10 cellular contexts compared by ENCODE assay signal in the genomic region with DNA sequence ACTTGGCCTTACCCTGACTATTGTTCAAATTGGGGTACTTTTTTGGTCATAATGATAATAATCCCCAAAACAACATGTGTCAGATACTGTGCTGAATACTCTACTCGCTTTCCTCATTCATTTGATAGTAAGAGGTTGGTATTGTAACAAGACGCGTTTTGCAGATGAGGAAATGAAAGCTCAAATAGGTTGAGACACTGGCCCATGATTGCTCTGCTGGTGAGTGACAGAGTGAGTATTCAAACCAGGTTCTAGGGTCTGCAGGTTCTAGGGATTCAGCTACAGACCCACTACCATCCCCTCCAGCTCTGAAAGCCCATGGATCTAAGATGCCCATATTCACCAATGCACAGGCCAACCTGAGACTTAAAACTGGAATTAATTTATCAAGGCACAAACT. TPM values are rescaled to one million over a fixed set of nuclear protein-coding genes. Genes with fewer than 3 reads are reported as not detected.
DNase-seq lines count a peak whose midpoint lies in the region; FAIRE-seq and TF ChIP-seq lines count a peak whose summit lies in the region.
"Had no signal": no experiment of that assay in that cellular context is flagged by ENCODE, and none has a peak within 500 bp of the region (broad histone marks: within the 10 kb centered on the region; RNA-seq: fewer than 3 reads in every experiment).

No MANE protein-coding gene starts in this region.

- DNase-seq in GM12892 (ENCODE audit: insufficient read length) (no peak), GM20000 (ENCODE audit: low spot score) (peak; percentile 21), NOMO-1 (lab: John Stamatoyannopoulos, UW; ENCODE audit: unreplicated experiment in 2 of 2) (peak; percentile 47 to 81), brain microvascular endothelial cell (no peak), GDM1 (lab: John Stamatoyannopoulos, UW) (no peak), NCI-H146 (lab: John Stamatoyannopoulos, UW) (no peak), CD14-positive monocyte (ENCODE audit: low spot score) (no peak)
- DNase-seq: NCI-H226 had no signal

- H3K27ac ChIP-seq in mucosa of rectum (ENCODE audit: low read depth in 2 of 2, low read length in 2 of 2) (no peak overlapping the region), brain microvascular endothelial cell (no peak overlapping the region)

- H3K9me3 ChIP-seq in mucosa of rectum (ENCODE audit: control insufficient read depth in 2 of 2, low read length in 2 of 2) = no peaks in the 10 kb centered on the region

- H3K36me3 Mint-ChIP-seq in CD14-positive monocyte = no peaks in the 10 kb centered on the region

- peaks cover 0 to 4% (median 0%) of the 10 kb centered on the region in 7 donors for H3K9me3 Mint-ChIP-seq in CD14-positive monocyte

- no peak for TF ChIP-seq CTCF in GM20000 (IDR thresholded peaks at IDR 0.05; ENCODE audit: extremely low read depth, missing control alignments)
- TF ChIP-seq CTCF in brain microvascular endothelial cell (IDR thresholded peaks at IDR 0.05; ENCODE audit: low read depth, low read length, missing control alignments) = no peak
- TF ChIP-seq CTCF in CD14-positive monocyte (IDR thresholded peaks at IDR 0.05) = no peak

- FAIRE-seq in GM12892 (lab: Jason Lieb, UNC) = peak; percentile 89

- H3K27me3 ChIP-seq in mucosa of rectum (ENCODE audit: control insufficient read depth in 2 of 2, insufficient read depth in 2 of 2, low read length in 2 of 2) (no peaks in the 10 kb centered on the region), brain microvascular endothelial cell (replicated peaks) (peaks cover 6% of the 10 kb centered on the region)

- H3K27ac Mint-ChIP-seq in CD14-positive monocyte = peak overlapping the region in 3 of 7 donors; percentile 15 to 72 (median 44)

- H3K4me3 ChIP-seq in mucosa of rectum (ENCODE audit: low read length in 2 of 2) (peak overlapping the region; percentile 2 to 98), brain microvascular endothelial cell (ENCODE audit: low read depth, low read length) (no peak overlapping the region)
- H3K4me3 ChIP-seq: hepatocyte had no signal

- H3K4me1 Mint-ChIP-seq in CD14-positive monocyte = peaks cover 35% of the 10 kb centered on the region

- peaks cover 3 to 5% of the 10 kb centered on the region in 2 donors for H3K4me1 ChIP-seq in mucosa of rectum (ENCODE audit: control insufficient read depth in 2 of 2, insufficient read depth in 2 of 2, low read length in 2 of 2)

- intact Hi-C loops in CD14-positive monocyte (cut with micrococcal nuclease) = no loop called here

- H3K27me3 Mint-ChIP-seq in CD14-positive monocyte (ENCODE audit: low read depth in 3 of 3) = peaks cover 0 to 3% (median 1%) of the 10 kb centered on the region in 3 donors

- H3K9ac ChIP-seq in mucosa of rectum (ENCODE audit: low read depth in 1 of 2, low read length in 2 of 2) = peak overlapping the region in 1 of 2 donors; percentile 89

- H3K4me3 Mint-ChIP-seq in CD14-positive monocyte = no peak overlapping the region

- H3K36me3 ChIP-seq in mucosa of rectum (ENCODE audit: control insufficient read depth in 2 of 2, insufficient read depth in 2 of 2, low read length in 2 of 2) = no peaks in the 10 kb centered on the region
- H3K36me3 ChIP-seq in brain microvascular endothelial cell (replicated peaks) = no peaks in the 10 kb centered on the region

- TF ChIP-seq POLR2A in GM12892 (IDR thresholded peaks at IDR 0.05; ENCODE audit: low read depth, low read length) = no peak

- in situ Hi-C loops in brain microvascular endothelial cell (cut with HindIII; ENCODE audit: low pct_ligation_motif_present, low sequenced_read_pairs) = no loop called here

RNA-seq across cellular contexts. Expression of gene ENPP4, which starts 1.3 kb away (rescaled TPM):
- 7.4 TPM for polyA plus RNA-seq in GM12892 (2012; ENCODE audit: missing spikeins)
- 1 to 10 TPM; 1.1 to 1.7 TPM for polyA plus RNA-seq in CD14-positive monocyte

RNA-seq across cellular contexts. Expression of gene ENPP5, which starts 42.3 kb away (rescaled TPM):
- 0.38 TPM for polyA plus RNA-seq in GM12892 (2012; ENCODE audit: missing spikeins)
- not detected for polyA plus RNA-seq in CD14-positive monocyte

Comparison
In these comparisons a context has a peak if more than half of its experiments do, and no peak if none do; other contexts are left out.
1. DNase-seq: peak in GM20000 (single experiment) and NOMO-1 (2 of 2); none in GM12892 (single experiment), brain microvascular endothelial cell (single experiment), GDM1 (single experiment), NCI-H146 (single experiment) and CD14-positive monocyte (single experiment).